In the genomic region with DNA sequence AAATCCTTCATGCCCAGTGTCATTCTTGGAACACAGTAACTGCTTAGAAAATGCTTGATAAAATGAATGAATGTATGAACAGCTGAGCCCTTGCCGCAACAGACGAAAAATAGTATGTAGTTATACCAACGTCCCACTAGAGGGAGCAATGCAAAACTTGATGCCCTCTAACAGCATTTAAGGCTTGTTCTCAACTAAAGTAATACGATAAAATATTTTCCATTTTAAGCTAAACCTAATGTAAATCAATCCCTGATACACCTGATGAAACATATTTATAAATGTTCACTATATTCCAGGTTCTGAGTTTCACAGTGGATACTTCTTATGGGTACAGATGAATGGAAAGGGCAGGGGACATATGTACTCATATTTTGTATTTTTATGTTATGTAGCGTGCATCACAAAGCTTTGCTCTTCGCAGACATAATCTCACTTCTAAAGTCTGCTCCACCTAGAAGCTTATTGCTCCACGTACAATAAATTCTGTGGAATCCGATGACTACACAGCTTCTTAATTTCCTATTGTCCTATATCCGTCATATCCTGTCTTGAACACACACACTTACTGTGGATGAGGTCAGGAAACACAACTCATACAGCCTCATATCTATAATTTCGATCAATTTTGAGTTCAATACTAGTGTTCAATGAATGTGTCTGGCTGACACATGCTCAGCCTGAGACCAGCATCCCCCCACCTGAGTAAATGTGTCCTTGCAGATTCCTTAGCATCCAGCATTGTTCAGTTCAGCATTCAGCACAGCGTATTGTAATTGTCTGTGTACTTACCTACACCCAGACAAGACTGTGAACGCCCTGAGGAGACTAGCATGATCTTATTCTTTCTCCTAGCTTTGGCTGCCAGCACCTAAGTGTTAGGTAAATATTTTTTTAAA, we compare ENCODE assay signal across 8 cellular contexts. TPM values are rescaled to one million over a fixed set of nuclear protein-coding genes. Genes with fewer than 3 reads are reported as not detected.
DNase-seq lines count a peak whose midpoint lies in the region; ATAC-seq, FAIRE-seq and TF ChIP-seq lines count a peak whose summit lies in the region.

No MANE protein-coding gene starts in this region.

- WGBS in mesendoderm (ENCODE audit: extremely low coverage, insufficient coverage, low lambda C conversion rate): no CpG with 5 or more reads among the region's 12 CpGs

- POLR2A ChIA-PET in Panc1 (lab: Charles Lee): no interaction called here

- H3K27me3 ChIP-seq in Panc1 (ENCODE audit: control insufficient read depth, insufficient read depth, low read length) (no peaks in the 10 kb centered on the region; the same call in 1 of the 2 replicates), colonic mucosa (no peaks in the 10 kb centered on the region), mesendoderm (ENCODE audit: insufficient read depth, low read length, poor library complexity) (no peaks in the 10 kb centered on the region)

- no peak overlapping the region for H2BK15ac ChIP-seq in mesendoderm (replicated peaks; ENCODE audit: low read depth)

- no TSS peak for BruUV-seq in Panc1 (replicated peaks; lab: Mats Ljungman, UMichigan)

- H3K4ac ChIP-seq in mesendoderm (ENCODE audit: low read depth, low read length): no peak overlapping the region

- no peak overlapping the region for H2BK5ac ChIP-seq in mesendoderm (ENCODE audit: low read length)

- DNase-seq in AG09309 (ENCODE audit: low read depth) (no peak), HTR-8/SVneo (ENCODE audit: insufficient read length, low spot score) (peak; percentile 61), Panc1 (ENCODE audit: low read depth, low spot score) (no peak), colonic mucosa (no peak), mesendoderm (peak; percentile 41), mesenteric fat pad (ENCODE audit: low spot score) (no peak)

- in situ Hi-C loops in Panc1 (cut with HindIII; ENCODE audit: low pct_unique_long_range_greater_than_20kb, low sequenced_read_pairs): no loop called here

- no peaks in the 10 kb centered on the region for H3K79me2 ChIP-seq in mesendoderm (ENCODE audit: control insufficient read depth, insufficient read depth, low read length)

- H3K27ac ChIP-seq in Panc1 (ENCODE audit: low read length) (no peak overlapping the region), colonic mucosa (peak overlapping the region; percentile 37), mesendoderm (ENCODE audit: low read depth, low read length) (no peak overlapping the region)

- H3K36me3 ChIP-seq in Panc1 (ENCODE audit: control insufficient read depth, insufficient read depth, low read length): no peaks in the 10 kb centered on the region
- no peaks in the 10 kb centered on the region for H3K36me3 ChIP-seq in colonic mucosa
- H3K36me3 ChIP-seq in mesendoderm (ENCODE audit: control insufficient read depth, insufficient read depth, low read length): no peaks in the 10 kb centered on the region

- H3K9ac ChIP-seq in colonic mucosa (ENCODE audit: low read depth in 2 of 2, low read length in 2 of 2) (peak overlapping the region in 1 of 2 donors; percentile 63), mesendoderm (ENCODE audit: low read length) (no peak overlapping the region)

- H3K4me1 ChIP-seq in Panc1 (ENCODE audit: control insufficient read depth, insufficient read depth, low read length): peaks cover 9% of the 10 kb centered on the region
- H3K4me1 ChIP-seq in colonic mucosa: no peaks in the 10 kb centered on the region
- H3K4me1 ChIP-seq in mesendoderm (ENCODE audit: control insufficient read depth, low read depth, low read length): no peaks in the 10 kb centered on the region

- no peak overlapping the region for H4K5ac ChIP-seq in mesendoderm (ENCODE audit: low read length)

- H3K9me3 ChIP-seq in Panc1 (ENCODE audit: control insufficient read depth, insufficient read depth, low read depth, low read length) (no peaks in the 10 kb centered on the region), colonic mucosa (no peaks in the 10 kb centered on the region)

- H2AK5ac ChIP-seq in mesendoderm (ENCODE audit: low read length): no peak overlapping the region

- H3K23ac ChIP-seq in mesendoderm (ENCODE audit: low read length): no peak overlapping the region

- CTCF ChIA-PET in Panc1 (lab: Charles Lee): interaction anchor here (0.7 to 1.2 kb wide), 6 partner anchors 11 to 254 kb away, joined by 3 to 4 read pairs (median 3); no protein-coding TSS in a partner anchor

- intact Hi-C loops in Panc1 (cut with micrococcal nuclease; ENCODE audit: unreplicated experiment): no loop called here
- intact Hi-C loops in colonic mucosa (cut with DNase I): no loop called here

- no peak overlapping the region for H3K18ac ChIP-seq in mesendoderm (ENCODE audit: low read length)

- TF ChIP-seq CTCF in AG09309 (IDR thresholded peaks at IDR 0.05; ENCODE audit: control insufficient read depth, insufficient read depth, low read depth, low read length, missing control alignments): peak; percentile 72
- peak; percentile 70 for TF ChIP-seq CTCF in GM12873 (IDR thresholded peaks at IDR 0.05; ENCODE audit: insufficient read depth, low read depth, low read length, missing control alignments)
- TF ChIP-seq CTCF in Panc1 (IDR thresholded peaks at IDR 0.05): peak; percentile 80
- TF ChIP-seq CTCF in colonic mucosa (IDR thresholded peaks at IDR 0.05): peak; percentile 65

- ATAC-seq in Panc1 (peak; percentile 67), HG03565 (IDR thresholded peaks at IDR 0.05; ENCODE audit: unreplicated experiment) (no peak)

- no peak overlapping the region for H3K56ac ChIP-seq in mesendoderm (ENCODE audit: low read length)

- H3K4me3 ChIP-seq in AG09309 (ENCODE audit: control insufficient read depth, low read depth, low read length) (no peak overlapping the region), Panc1 (ENCODE audit: low read depth in 2 of 2, low read length in 2 of 2) (peak overlapping the region in 1 of 2 experiments; percentile 32; a peak in 2 of 4 replicates), colonic mucosa (no peak overlapping the region), mesendoderm (ENCODE audit: low read length) (no peak overlapping the region)

- H3K4me2 ChIP-seq in mesendoderm (ENCODE audit: low read length): no peak overlapping the region

- H4K8ac ChIP-seq in mesendoderm (ENCODE audit: low read depth, low read length): no peak overlapping the region

- H3K79me1 ChIP-seq in mesendoderm (ENCODE audit: low read length): no peaks in the 10 kb centered on the region

- FAIRE-seq in HTR-8/SVneo (lab: Jason Lieb, UNC): no peak

- no peak overlapping the region for H2BK120ac ChIP-seq in mesendoderm (ENCODE audit: low read depth, low read length)

RNA-seq across cellular contexts. Expression of a gene that starts 4.4 kb away (rescaled TPM):
- total RNA-seq in Panc1 (2021; ENCODE audit: unreplicated experiment) (9.5 TPM), colonic mucosa (1 to 10 TPM; 5.2 to 6.4 TPM), mesenteric fat pad (7.3 TPM)
- polyA plus RNA-seq in Panc1 (2012; ENCODE audit: insufficient read length): 4.0 TPM
- polyA plus RNA-seq in mesendoderm (2013, experiment 1 of 2): 7.3 TPM
- polyA plus RNA-seq in mesendoderm (2013, experiment 2 of 2): 7.1 TPM

RNA-seq across cellular contexts. Expression of a gene that starts 17.4 kb away (rescaled TPM):
- 0.64 TPM for total RNA-seq in Panc1 (2021; ENCODE audit: unreplicated experiment)
- 0.28 TPM for polyA plus RNA-seq in Panc1 (2012; ENCODE audit: insufficient read length)
- 100 to 1,000 TPM in 1 of 2 donors, 10 to 100 TPM in 1; 87.5 to 133 TPM for total RNA-seq in colonic mucosa
- polyA plus RNA-seq in mesendoderm (2013, experiment 1 of 2): 3.9 TPM
- polyA plus RNA-seq in mesendoderm (2013, experiment 2 of 2): 4.4 TPM
- 0.74 TPM for total RNA-seq in mesenteric fat pad

RNA-seq across cellular contexts. Expression of a gene that starts 39.0 kb away (rescaled TPM):
- total RNA-seq in Panc1 (2021; ENCODE audit: unreplicated experiment) (1.7 TPM), colonic mucosa (1 to 10 TPM; 2.2 to 2.9 TPM), mesenteric fat pad (1.2 TPM)
- 0.97 TPM for polyA plus RNA-seq in Panc1 (2012; ENCODE audit: insufficient read length)
- polyA plus RNA-seq in mesendoderm (2013, experiment 1 of 2): 1.8 TPM
- polyA plus RNA-seq in mesendoderm (2013, experiment 2 of 2): 1.7 TPM

Comparison
In these comparisons a context has a peak if more than half of its experiments do, and no peak if none do; other contexts are left out.
1. DNase-seq: peak in HTR-8/SVneo (single experiment) and mesendoderm (single experiment); none in AG09309 (single experiment), Panc1 (single experiment), colonic mucosa (single experiment) and mesenteric fat pad (single experiment).
2. RNA of a gene that starts 17.4 kb away (total RNA-seq): 87.5 to 133 TPM in colonic mucosa; 0.74 TPM in mesenteric fat pad (single experiment) and 0.64 TPM in Panc1 (single experiment); every median in the first group is over 10 times any median in the second.
3. Peak in every context shown above with its lines, with median percentiles within 50 percentile points of each other: CTCF ChIP-seq.